ENCODE assay signal across 13 cellular contexts in the genomic region with DNA sequence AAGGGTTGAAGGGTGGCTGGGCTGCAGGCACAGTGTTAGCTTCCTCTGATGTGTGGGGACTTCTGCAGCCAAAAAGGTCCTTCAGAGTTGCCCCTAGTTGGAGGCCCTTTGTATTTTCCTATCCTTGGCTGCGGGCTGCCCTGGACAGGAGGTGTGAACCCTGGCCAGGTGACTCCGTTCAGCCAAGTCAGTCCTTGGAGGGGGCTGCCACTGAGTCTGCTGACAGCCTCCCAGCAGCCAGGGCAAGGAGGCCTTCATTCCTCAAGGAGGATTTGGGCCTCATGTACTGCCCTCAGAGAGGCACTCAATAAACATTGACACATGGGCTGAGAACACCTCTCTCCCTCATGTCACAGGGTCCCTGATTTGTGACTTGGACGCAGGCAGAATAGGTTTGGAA.
DNase-seq lines count a peak whose midpoint lies in the region; ATAC-seq and TF ChIP-seq lines count a peak whose summit lies in the region.
"Had no signal": no experiment of that assay in that cellular context is flagged by ENCODE, and none has a peak within 500 bp of the region (broad histone marks: within the 10 kb centered on the region; RNA-seq: fewer than 3 reads in every experiment).

No MANE protein-coding gene starts in this region.

- no peaks in the 10 kb centered on the region for H3K36me3 Mint-ChIP-seq in activated T-helper 17 cell treated with anti-CD3 and anti-CD28 coated beads, Interleukin-2, amount 50 U/mL, for 72 hours (ENCODE audit: low read depth)
- H3K36me3 Mint-ChIP-seq: CD4-positive, CD25-positive, alpha-beta regulatory T cell had no signal

- peaks cover 7% of the 10 kb centered on the region for H3K27me3 Mint-ChIP-seq in activated T-helper 17 cell treated with anti-CD3 and anti-CD28 coated beads, Interleukin-2, amount 50 U/mL, for 72 hours

- H3K4me1 Mint-ChIP-seq in activated T-helper 17 cell treated with anti-CD3 and anti-CD28 coated beads, Interleukin-2, amount 50 U/mL, for 72 hours: no peaks in the 10 kb centered on the region
- H3K4me1 Mint-ChIP-seq: CD4-positive, CD25-positive, alpha-beta regulatory T cell had no signal

- no peak overlapping the region for H3K27ac Mint-ChIP-seq in activated T-helper 17 cell treated with anti-CD3 and anti-CD28 coated beads, Interleukin-2, amount 50 U/mL, for 72 hours
- H3K27ac Mint-ChIP-seq: CD4-positive, CD25-positive, alpha-beta regulatory T cell had no signal

- H3K27ac ChIP-seq in coronary artery (peak overlapping the region; percentile 50 to 52), prostate gland (peak overlapping the region; percentile 44 to 52), upper lobe of right lung (no peak overlapping the region)
- H3K27ac ChIP-seq: BLaER1 had no signal

- in situ Hi-C loops in G401 (cut with HindIII; ENCODE audit: low sequenced_read_pairs): no loop called here

- no peak overlapping the region for H3K4me3 Mint-ChIP-seq in activated T-helper 17 cell treated with anti-CD3 and anti-CD28 coated beads, Interleukin-2, amount 50 U/mL, for 72 hours
- H3K4me3 Mint-ChIP-seq: CD4-positive, CD25-positive, alpha-beta regulatory T cell had no signal

- no peak for ATAC-seq in activated T-helper 17 cell treated with anti-CD3 and anti-CD28 coated beads, Interleukin-2, amount 50 U/mL, for 72 hours (replicated peaks)
- ATAC-seq in upper lobe of right lung (no peak), HG02938 (IDR thresholded peaks at IDR 0.05; ENCODE audit: unreplicated experiment) (no peak)
- ATAC-seq: GM12878 had no signal

- WGBS in prostate gland: 47% methylated on average over 3 of the region's 3 CpGs

- no peaks in the 10 kb centered on the region for H3K9me3 Mint-ChIP-seq in activated T-helper 17 cell treated with anti-CD3 and anti-CD28 coated beads, Interleukin-2, amount 50 U/mL, for 72 hours

- intact Hi-C loops in prostate gland (cut with DNase I): loop anchor here (5.0 kb wide), 1 partner anchor 40 kb away; no protein-coding TSS in a partner anchor
- intact Hi-C loops in upper lobe of right lung (cut with DNase I): no loop called here

- H3K9me3 ChIP-seq in prostate gland (no peaks in the 10 kb centered on the region), upper lobe of right lung (no peaks in the 10 kb centered on the region)
- H3K9me3 ChIP-seq: BLaER1 had no signal

- H3K4me3 ChIP-seq in coronary artery: no peak overlapping the region
- H3K4me3 ChIP-seq in prostate gland: no peak overlapping the region
- H3K4me3 ChIP-seq in upper lobe of right lung: no peak overlapping the region
- H3K4me3 ChIP-seq: BLaER1, GM12878 had no signal

- no peak for TF ChIP-seq CTCF in coronary artery (IDR thresholded peaks at IDR 0.05)
- no peak for TF ChIP-seq CTCF in prostate gland (IDR thresholded peaks at IDR 0.05)
- TF ChIP-seq CTCF in upper lobe of right lung (IDR thresholded peaks at IDR 0.05): no peak

- H3K27me3 ChIP-seq in prostate gland (replicated peaks; ENCODE audit: insufficient read depth) (no peaks in the 10 kb centered on the region), upper lobe of right lung (no peaks in the 10 kb centered on the region)
- H3K27me3 ChIP-seq: BLaER1 had no signal

- peak; percentile 46 for DNase-seq in G401 (ENCODE audit: low spot score)
- no peak for DNase-seq in coronary artery (ENCODE audit: low spot score)
- DNase-seq in prostate gland (ENCODE audit: low spot score): no peak
- no peak for DNase-seq in ureter (ENCODE audit: low spot score)
- no peak for DNase-seq in upper lobe of right lung
- DNase-seq: AML-193; CD4-positive, CD25-positive, alpha-beta regulatory T cell; DMS 273 treated with DMSO at 0.1 percent for 48 hours; HCEC 1CT had no signal

- peaks cover 15% of the 10 kb centered on the region for H3K4me1 ChIP-seq in prostate gland (replicated peaks)
- no peaks in the 10 kb centered on the region for H3K4me1 ChIP-seq in upper lobe of right lung
- H3K4me1 ChIP-seq: BLaER1 had no signal

- no peak for TF ChIP-seq POLR2A in prostate gland (IDR thresholded peaks at IDR 0.05)

- H3K36me3 ChIP-seq in prostate gland (no peaks in the 10 kb centered on the region), upper lobe of right lung (no peaks in the 10 kb centered on the region)
- H3K36me3 ChIP-seq: BLaER1 had no signal
